11 cellular contexts compared by ENCODE assay signal in genomic region chr1:8133190-8133589, GRCh38.
DNase-seq lines count a peak whose midpoint lies in the region; ATAC-seq and TF ChIP-seq lines count a peak whose summit lies in the region.
"Had no signal": no experiment of that assay in that cellular context is flagged by ENCODE, and none has a peak within 500 bp of the region (broad histone marks: within the 10 kb centered on the region; RNA-seq: fewer than 3 reads in every experiment).

No MANE protein-coding gene starts in this region.

- H3K9me3 ChIP-seq in AG04450 (ENCODE audit: control insufficient read depth, insufficient read depth, low read length) (no peaks in the 10 kb centered on the region), fibroblast of lung (ENCODE audit: control insufficient read depth, insufficient read depth, low read depth, low read length) (no peaks in the 10 kb centered on the region)

- no peaks in the 10 kb centered on the region for H3K27me3 ChIP-seq in AG04450 (ENCODE audit: control insufficient read depth, insufficient read depth, low read length)
- H3K27me3 ChIP-seq in fibroblast of lung (ENCODE audit: control insufficient read depth, insufficient read depth, low read length), result no peaks in the 10 kb centered on the region
- no peaks in the 10 kb centered on the region for H3K27me3 ChIP-seq in rectal smooth muscle tissue (ENCODE audit: control insufficient read depth, insufficient read depth, low read length)

- H3K4me3 ChIP-seq in AG04450 (ENCODE audit: low read depth, low read length), result no peak overlapping the region
- H3K4me3 ChIP-seq in fibroblast of lung (replicated peaks in 1 of 4; ENCODE audit: control extremely low read depth in 1 of 4, insufficient read depth in 1 of 4, low read depth in 3 of 4, low read length in 4 of 4), result no peak overlapping the region
- peak overlapping the region; percentile 16 for H3K4me3 ChIP-seq in rectal smooth muscle tissue (ENCODE audit: low read length)

- no peaks in the 10 kb centered on the region for H3K79me2 ChIP-seq in fibroblast of lung (ENCODE audit: control insufficient read depth, insufficient read depth, low read length)

- peak overlapping the region; percentile 60 for H3K4me2 ChIP-seq in fibroblast of lung (ENCODE audit: extremely low read depth, insufficient read depth, low read length)

- ATAC-seq in HG02678 (IDR thresholded peaks at IDR 0.05; ENCODE audit: unreplicated experiment), result no peak
- ATAC-seq: stimulated activated naive B cell treated with anti-CD40 and anti-IgM and Interleukin-4, amounts not matched to agents 10 μg/mL and 1 μg/mL and 100 μg/mL, for 72 hours had no signal

- H3K9ac ChIP-seq in fibroblast of lung (ENCODE audit: insufficient read depth, low read length) (no peak overlapping the region), rectal smooth muscle tissue (ENCODE audit: low read length) (no peak overlapping the region)

- CTCF ChIA-PET in AG04450 (lab: Charles Lee), result interaction anchor here (1.1 to 1.8 kb wide), 2 partner anchors 102 to 118 kb away, joined by 5 read pairs; no protein-coding TSS in a partner anchor

- H3K27ac ChIP-seq in AG04450 (ENCODE audit: low read depth, low read length) (peak overlapping the region; percentile 69), fibroblast of lung (ENCODE audit: insufficient read depth, low read length) (peak overlapping the region; percentile 38), rectal smooth muscle tissue (ENCODE audit: low read depth, low read length) (peak overlapping the region; percentile 89)

- peaks cover 24% of the 10 kb centered on the region for H3K4me1 ChIP-seq in fibroblast of lung (ENCODE audit: control insufficient read depth, extremely low read depth, insufficient read depth, low read length)
- peaks cover 17% of the 10 kb centered on the region for H3K4me1 ChIP-seq in rectal smooth muscle tissue (ENCODE audit: control insufficient read depth, insufficient read depth, low read length)

- DNase-seq in AG04450 (ENCODE audit: low read depth, low spot score), result no peak
- DNase-seq in RPMI7951 (ENCODE audit: low read depth), result peak; percentile 90
- DNase-seq in fibroblast of lung (ENCODE audit: low read depth in 2 of 2), result peak in 1 of 2 donors; percentile 46
- no peak for DNase-seq in DMS 273 treated with DMSO at 0.1 percent for 48 hours (lab: John Stamatoyannopoulos, UW)
- DNase-seq in GM19238 (ENCODE audit: insufficient read length, low spot score), result no peak
- DNase-seq in GM03348 (ENCODE audit: low spot score), result no peak
- DNase-seq: erythroblast; MV-4-11; stimulated activated naive B cell treated with anti-CD40 and anti-IgM and Interleukin-4, amounts not matched to agents 10 μg/mL and 1 μg/mL and 100 μg/mL, for 72 hours had no signal

- H3K36me3 ChIP-seq in fibroblast of lung (ENCODE audit: control insufficient read depth, insufficient read depth, low read length) (no peaks in the 10 kb centered on the region), rectal smooth muscle tissue (ENCODE audit: control insufficient read depth, insufficient read depth, low read length) (no peaks in the 10 kb centered on the region)

- no peaks in the 10 kb centered on the region for H4K20me1 ChIP-seq in fibroblast of lung (ENCODE audit: control insufficient read depth, extremely low read depth, insufficient read depth, low read length)

- no peak for TF ChIP-seq CTCF in AG04450 (IDR thresholded peaks at IDR 0.05; ENCODE audit: low read depth, low read length)
- TF ChIP-seq CTCF in fibroblast of lung (conservative IDR thresholded peaks at IDR 0.05 in 1 of 2, IDR thresholded peaks at IDR 0.05 in 1 of 2; ENCODE audit: low read depth in 1 of 2, low read length in 2 of 2), result no peak

- no peak overlapping the region for H2AFZ ChIP-seq in fibroblast of lung (ENCODE audit: low read length)

- POLR2A ChIA-PET in AG04450 (lab: Yijun Ruan, JAX), result interaction anchor here (0.6 to 1.9 kb wide), 7 partner anchors 12 to 140 kb away, joined by 3 to 9 read pairs (median 3); no protein-coding TSS in a partner anchor

Comparison
In these comparisons a context has a peak if more than half of its experiments do, and no peak if none do; other contexts are left out.
1. H3K27ac ChIP-seq: peak in every context shown above with its lines; median percentile 89 in rectal smooth muscle tissue; 69 in AG04450; 38 in fibroblast of lung.